Comparison of ENCODE assay signal across 12 cellular contexts in genomic region chr20:540391-541201, GRCh38. TPM values are rescaled to one million over a fixed set of nuclear protein-coding genes. Genes with fewer than 3 reads are reported as not detected.
DNase-seq lines count a peak whose midpoint lies in the region; ATAC-seq, FAIRE-seq and TF ChIP-seq lines count a peak whose summit lies in the region.
"Had no signal": no experiment of that assay in that cellular context is flagged by ENCODE, and none has a peak within 500 bp of the region (broad histone marks: within the 10 kb centered on the region; RNA-seq: fewer than 3 reads in every experiment).

No MANE protein-coding gene starts in this region.

- peaks cover 4% of the 10 kb centered on the region for H3K27me3 Mint-ChIP-seq in endodermal cell (ENCODE audit: insufficient read depth)
- H3K27me3 Mint-ChIP-seq: activated naive CD8-positive, alpha-beta T cell treated with anti-CD3 and anti-CD28 coated beads, Interleukin-2, amount 50 U/mL, for 24 hours had no signal

- H3K9ac ChIP-seq in PC-3 (ENCODE audit: low read length) (no peak overlapping the region), endodermal cell (ENCODE audit: extremely low read depth, low read length, poor library complexity, severe bottlenecking) (no peak overlapping the region), smooth muscle cell (ENCODE audit: low read depth) (no peak overlapping the region)

- no TSS peak for BruUV-seq in PC-3 (replicated peaks; lab: Mats Ljungman, UMichigan)

- H3F3A ChIP-seq in PC-3 (ENCODE audit: low read length, unreplicated experiment): no peaks in the 10 kb centered on the region
- H3F3A ChIP-seq in smooth muscle cell (ENCODE audit: low read depth): no peaks in the 10 kb centered on the region

- H3K79me2 ChIP-seq in PC-3 (ENCODE audit: low read length) (peaks cover 80% of the 10 kb centered on the region), smooth muscle cell (ENCODE audit: low read depth) (peaks cover 79% of the 10 kb centered on the region)

- peaks cover 30% of the 10 kb centered on the region for H3K36me3 Mint-ChIP-seq in endodermal cell (ENCODE audit: low read depth)

- peaks cover 66% of the 10 kb centered on the region for H4K20me1 ChIP-seq in PC-3 (ENCODE audit: low read length)
- H4K20me1 ChIP-seq in smooth muscle cell (ENCODE audit: low read depth): peaks cover 74% of the 10 kb centered on the region

- H3K9me3 ChIP-seq in HEK293 (ENCODE audit: control insufficient read depth, insufficient read depth, low read depth, low read length) (no peaks in the 10 kb centered on the region), PC-3 (ENCODE audit: low read length) (peaks cover 8% of the 10 kb centered on the region; the same call in 1 of the 2 replicates), endodermal cell (ENCODE audit: control insufficient read depth, low read length) (peaks cover 12% of the 10 kb centered on the region), smooth muscle cell (replicated peaks; ENCODE audit: low read depth) (no peaks in the 10 kb centered on the region)
- H3K9me3 ChIP-seq: testis had no signal

- no peaks in the 10 kb centered on the region for H3K9me2 ChIP-seq in PC-3 (replicated peaks; ENCODE audit: low read length)

- no peak for FAIRE-seq in GM19239 (lab: Jason Lieb, UNC)

- WGBS in endodermal cell (ENCODE audit: insufficient coverage in 1 of 2, insufficient read length in 1 of 2), 2 experiments: 95 to 96% methylated on average over 3 of the region's 3 CpGs
- WGBS in smooth muscle cell (ENCODE audit: low lambda C conversion rate): 98% methylated on average over 3 of the region's 3 CpGs

- H2AFZ ChIP-seq in PC-3 (ENCODE audit: low read length) (no peak overlapping the region), smooth muscle cell (ENCODE audit: low read depth) (no peak overlapping the region)

- peak overlapping the region; percentile 19 for H3K4me3 Mint-ChIP-seq in endodermal cell

- H3K27me3 ChIP-seq in PC-3 (ENCODE audit: low read length): no peaks in the 10 kb centered on the region
- H3K27me3 ChIP-seq in endodermal cell (ENCODE audit: control insufficient read depth, insufficient read depth, low read length, poor library complexity, severe bottlenecking): peaks cover 8% of the 10 kb centered on the region
- H3K27me3 ChIP-seq in smooth muscle cell (ENCODE audit: low read depth): peaks cover 5% of the 10 kb centered on the region
- H3K27me3 ChIP-seq: testis had no signal

- intact Hi-C loops in PC-3 (cut with micrococcal nuclease): no loop called here

- H3K4me2 ChIP-seq in PC-3 (ENCODE audit: low read length) (peak overlapping the region; percentile 14; the same call in 1 of the 2 replicates), smooth muscle cell (peak overlapping the region; percentile 75)

- no peak overlapping the region for H3K4me3 ChIP-seq in HEK293 (ENCODE audit: low read depth, low read length)
- no peak overlapping the region; the same call in 1 of the 2 replicates for H3K4me3 ChIP-seq in PC-3 (ENCODE audit: low read length)
- H3K4me3 ChIP-seq in endodermal cell (ENCODE audit: low read length): peak overlapping the region; percentile 98
- no peak overlapping the region for H3K4me3 ChIP-seq in smooth muscle cell
- H3K4me3 ChIP-seq: testis had no signal

- H3K36me3 ChIP-seq in HEK293 (ENCODE audit: control insufficient read depth in 2 of 2, insufficient read depth in 1 of 2, low read length in 2 of 2) (peaks cover 0 to 26% of the 10 kb centered on the region in 2 experiments; a peak in 2 of 3 replicates), PC-3 (ENCODE audit: low read depth, low read length) (peaks cover 31% of the 10 kb centered on the region), endodermal cell (ENCODE audit: control insufficient read depth, insufficient read depth, low read length) (peaks cover 30% of the 10 kb centered on the region), smooth muscle cell (ENCODE audit: low read depth) (no peaks in the 10 kb centered on the region)

- no peak for TF ChIP-seq CTCF in HEK293 (tag by site-specific recombination; IDR thresholded peaks at IDR 0.05)
- TF ChIP-seq CTCF in PC-3 (conservative IDR thresholded peaks at IDR 0.05; ENCODE audit: low read depth, low read length): 0 out of 2 replicates have a peak, but pooled peaks have one; percentile 12
- peak; percentile 47 for TF ChIP-seq CTCF in endodermal cell (conservative IDR thresholded peaks at IDR 0.05)
- no peak for TF ChIP-seq CTCF in smooth muscle cell (IDR thresholded peaks at IDR 0.05; ENCODE audit: borderline replicate concordance, insufficient read depth, poor library complexity, severe bottlenecking)
- no peak for TF ChIP-seq CTCF in omental fat pad (IDR thresholded peaks at IDR 0.05)

- peaks cover 6% of the 10 kb centered on the region for H3K9me3 Mint-ChIP-seq in endodermal cell
- H3K9me3 Mint-ChIP-seq: CD8-positive, alpha-beta T cell had no signal

- DNase-seq in PC-3: no peak
- DNase-seq in endodermal cell: no peak
- no peak for DNase-seq in smooth muscle cell (lab: John Stamatoyannopoulos, UW; ENCODE audit: unreplicated experiment)
- DNase-seq in GM19239 (ENCODE audit: insufficient read length, low spot score): no peak
- no peak for DNase-seq in HuH-7.5 (ENCODE audit: low spot score)
- DNase-seq in omental fat pad (ENCODE audit: low spot score): no peak
- DNase-seq: activated CD4-positive, alpha-beta T cell treated with anti-CD3 and anti-CD28 coated beads for 1 hour; activated naive CD8-positive, alpha-beta T cell treated with anti-CD3 and anti-CD28 coated beads, Interleukin-2, amount 50 U/mL, for 24 hours; CD8-positive, alpha-beta T cell; NCI-H2227 treated with DMSO at 0.1 percent for 48 hours had no signal

- H3K27ac ChIP-seq in HEK293 (ENCODE audit: extremely low read depth, low read depth, low read length): no peak overlapping the region
- H3K27ac ChIP-seq in PC-3 (ENCODE audit: low read length): no peak overlapping the region
- no peak overlapping the region for H3K27ac ChIP-seq in endodermal cell (ENCODE audit: low read depth, low read length)
- peak overlapping the region; percentile 33 for H3K27ac ChIP-seq in smooth muscle cell (ENCODE audit: low read depth)

- ATAC-seq in PC-3 (no peak), omental fat pad (ENCODE audit: low FRiP score) (no peak)
- ATAC-seq: activated naive CD8-positive, alpha-beta T cell treated with anti-CD3 and anti-CD28 coated beads, Interleukin-2, amount 50 U/mL, for 24 hours; CD8-positive, alpha-beta T cell had no signal

- peaks cover 24% of the 10 kb centered on the region for H3K4me1 ChIP-seq in HEK293 (ENCODE audit: control insufficient read depth, insufficient read depth, low read length)
- H3K4me1 ChIP-seq in PC-3 (ENCODE audit: insufficient read depth, low read length): peaks cover 36% of the 10 kb centered on the region
- no peaks in the 10 kb centered on the region for H3K4me1 ChIP-seq in endodermal cell (ENCODE audit: control insufficient read depth, insufficient read depth, low read length)
- H3K4me1 ChIP-seq in smooth muscle cell (ENCODE audit: low read depth): peaks cover 20% of the 10 kb centered on the region

- peak overlapping the region; percentile 36 for H3K27ac Mint-ChIP-seq in endodermal cell
- H3K27ac Mint-ChIP-seq: activated naive CD8-positive, alpha-beta T cell treated with anti-CD3 and anti-CD28 coated beads, Interleukin-2, amount 50 U/mL, for 24 hours; CD8-positive, alpha-beta T cell had no signal

- POLR2A ChIA-PET in HEK293 (lab: Yijun Ruan, JAX) (interaction anchor here (0.6 to 0.9 kb wide), 2 partner anchors 20 to 592 kb away, joined by 3 read pairs; no protein-coding TSS in a partner anchor), PC-3 (lab: Charles Lee; ENCODE audit: unreplicated experiment) (interaction anchor here (0.6 kb wide), 1 partner anchor 909 kb away, joined by 3 read pairs; no protein-coding TSS in a partner anchor)

- peaks cover 67% of the 10 kb centered on the region for H3K4me1 Mint-ChIP-seq in endodermal cell

- CTCF ChIA-PET in HEK293 (lab: Yijun Ruan, JAX) (interaction anchor here (1.1 to 1.3 kb wide), 2 partner anchors 105 to 210 kb away, joined by 3 read pairs; no protein-coding TSS in a partner anchor), PC-3 (lab: Charles Lee) (no interaction called here)

TF ChIP-seq in HEK293, 187 proteins besides CTCF, POLR2A, EP300 and RAD21:
- peak; percentile 99 for TF ChIP-seq ZNF707 (tag by site-specific recombination; IDR thresholded peaks at IDR 0.05)
- no peak for TF ChIP-seq ZNF623 (tag by site-specific recombination; IDR thresholded peaks at IDR 0.05)
- 0 out of 2 replicates have a peak, but pooled peaks have one; percentile 21 for TF ChIP-seq ZNF664 (tag by site-specific recombination; IDR thresholded peaks at IDR 0.05)
- TF ChIP-seq ZNF155 (tag by site-specific recombination; IDR thresholded peaks at IDR 0.05): no peak
- no peak for TF ChIP-seq ZNF19 (tag by site-specific recombination; IDR thresholded peaks at IDR 0.05; ENCODE audit: low read depth)
- no peak for TF ChIP-seq HIC1 (tag by site-specific recombination; IDR thresholded peaks at IDR 0.05)

RNA-seq across cellular contexts. Expression of gene CSNK2A1, which starts 3.0 kb away (rescaled TPM):
- total RNA-seq in PC-3 (2014; rRNA removed): 147 and 161 TPM in 2 replicates
- total RNA-seq in endodermal cell: 100 to 1,000 TPM; 202 to 239 TPM
- 150 TPM for polyA plus RNA-seq in endodermal cell (2013, experiment 1 of 2)
- 149 TPM for polyA plus RNA-seq in endodermal cell (2013, experiment 2 of 2)
- 165 and 205 TPM in 2 replicates for total RNA-seq in smooth muscle cell
- polyA plus RNA-seq in smooth muscle cell: 74.1 and 82.6 TPM in 2 replicates
- total RNA-seq in omental fat pad: 10 to 100 TPM; 67.3 to 94.8 (median 84.7) TPM

Comparison
In these comparisons a context has a peak if more than half of its experiments do, and no peak if none do; other contexts are left out.
1. CTCF ChIP-seq: peak in PC-3 (single experiment) and endodermal cell (single experiment); none in HEK293 (single experiment), smooth muscle cell (single experiment) and omental fat pad (0 of 3).